23 cellular contexts compared by ENCODE assay signal in the genomic region with DNA sequence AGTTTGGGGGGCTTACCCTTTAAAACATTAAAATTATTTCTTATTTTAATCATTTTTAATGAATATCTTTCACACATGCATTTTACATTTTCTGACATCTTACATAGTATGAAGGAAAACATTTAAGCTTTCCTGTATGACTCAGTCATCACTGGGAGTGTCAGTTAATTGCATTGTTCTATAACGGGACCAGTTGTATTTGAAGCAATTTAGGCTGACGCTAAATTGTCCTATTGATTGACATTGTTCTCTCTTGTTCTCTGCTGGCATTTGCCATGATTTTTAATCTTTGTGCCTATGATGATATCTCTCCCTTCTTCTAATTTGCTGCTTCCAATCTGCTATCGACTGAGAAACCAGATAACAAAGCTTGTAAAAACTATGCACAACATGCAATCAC.
"Had no signal": no experiment of that assay in that cellular context is flagged by ENCODE, and none has a peak within 500 bp of the region (broad histone marks: within the 10 kb centered on the region; RNA-seq: fewer than 3 reads in every experiment).

No MANE protein-coding gene starts in this region.

- H3K79me2 ChIP-seq: hepatocyte had no signal

- FAIRE-seq: endometrium, frontal cortex had no signal

- H3K27me3 ChIP-seq: colonic mucosa, esophagus muscularis mucosa, foreskin keratinocyte, gastroesophageal sphincter, heart left ventricle, hepatocyte had no signal

- H3K4me2 ChIP-seq: hepatocyte had no signal

- H2AFZ ChIP-seq: hepatocyte had no signal

- H3K27ac ChIP-seq: colonic mucosa, epithelial cell of prostate, esophagus muscularis mucosa, foreskin keratinocyte, gastroesophageal sphincter, heart left ventricle, hepatocyte, lower lobe of right lung had no signal

- H3K36me3 ChIP-seq: colonic mucosa, esophagus muscularis mucosa, gastroesophageal sphincter, heart left ventricle, lower lobe of right lung had no signal

- ATAC-seq: effector memory CD8-positive, alpha-beta T cell; foreskin keratinocyte; gastroesophageal sphincter; heart left ventricle; left cardiac atrium; left lobe of liver; left ventricle myocardium superior; lower lobe of right lung; naive thymus-derived CD4-positive, alpha-beta T cell had no signal

- H3K4me1 ChIP-seq: colonic mucosa, esophagus muscularis mucosa, gastroesophageal sphincter, heart left ventricle, lower lobe of right lung had no signal

- DNase-seq: colonic mucosa; cortex of kidney; effector CD8-positive, alpha-beta T cell; effector memory CD8-positive, alpha-beta T cell; endodermal cell; erythroblast; foreskin keratinocyte; heart left ventricle; hypothalamus; immature natural killer cell; islet precursor cell; left cardiac atrium; left ventricle myocardium superior; lower lobe of right lung; mesenchymal stem cell; naive thymus-derived CD4-positive, alpha-beta T cell had no signal

- H3K9me3 ChIP-seq: colonic mucosa, lower lobe of right lung had no signal

- H3K4me3 ChIP-seq: colonic mucosa, esophagus muscularis mucosa, gastroesophageal sphincter, heart left ventricle, hepatocyte, lower lobe of right lung had no signal
